12 cellular contexts compared by ENCODE assay signal in genomic region chr6:151059612-151060095, GRCh38.
DNase-seq lines count a peak whose midpoint lies in the region; TF ChIP-seq lines count a peak whose summit lies in the region.
"Had no signal": no experiment of that assay in that cellular context is flagged by ENCODE, and none has a peak within 500 bp of the region (broad histone marks: within the 10 kb centered on the region; RNA-seq: fewer than 3 reads in every experiment).

No MANE protein-coding gene starts in this region.

- H2AFZ ChIP-seq in trophoblast cell (ENCODE audit: insufficient read depth, low read length, poor library complexity), result no peak overlapping the region

- H3K18ac ChIP-seq in trophoblast cell (ENCODE audit: low read length), result no peak overlapping the region

- no peak overlapping the region for H3K23ac ChIP-seq in trophoblast cell (ENCODE audit: low read length)

- H3K4me1 ChIP-seq in trophoblast cell (ENCODE audit: control insufficient read depth in 1 of 2, insufficient read depth in 2 of 2, low read length in 2 of 2), result peaks cover 9 to 11% of the 10 kb centered on the region in 2 experiments
- H3K4me1 ChIP-seq: lower lobe of right lung had no signal

- no peak overlapping the region for H4K12ac ChIP-seq in trophoblast cell (ENCODE audit: low read depth, low read length)

- no peaks in the 10 kb centered on the region for H3K9me3 ChIP-seq in trophoblast cell (ENCODE audit: insufficient read depth, low read depth, low read length)
- H3K9me3 ChIP-seq: lower lobe of right lung had no signal

- no peaks in the 10 kb centered on the region for H3K27me3 ChIP-seq in trophoblast cell (ENCODE audit: insufficient read depth, low read length)

- H4K91ac ChIP-seq in trophoblast cell (ENCODE audit: low read depth, low read length), result no peak overlapping the region

- H3K79me1 ChIP-seq in trophoblast cell (ENCODE audit: low read length), result peaks cover 11% of the 10 kb centered on the region

- no peak overlapping the region for H2BK120ac ChIP-seq in trophoblast cell (ENCODE audit: insufficient read depth, low read length, poor library complexity)

- no peaks in the 10 kb centered on the region for H3K79me2 ChIP-seq in trophoblast cell (ENCODE audit: control insufficient read depth, insufficient read depth, low read length, poor library complexity)

- H2BK12ac ChIP-seq in trophoblast cell (ENCODE audit: low read length), result no peak overlapping the region

- no peak overlapping the region for H3K4ac ChIP-seq in trophoblast cell (ENCODE audit: low read depth, low read length)

- no peak overlapping the region for H2BK5ac ChIP-seq in trophoblast cell (ENCODE audit: low read depth, low read length, poor library complexity)

- H3K9ac ChIP-seq in trophoblast cell (ENCODE audit: low read length), result no peak overlapping the region

- H3K36me3 ChIP-seq in trophoblast cell (ENCODE audit: control insufficient read depth in 1 of 2, insufficient read depth in 2 of 2, low read length in 2 of 2), result peaks cover 3 to 8% of the 10 kb centered on the region in 2 experiments
- H3K36me3 ChIP-seq: lower lobe of right lung had no signal

- H3K4me3 ChIP-seq in fibroblast of villous mesenchyme (ENCODE audit: low read depth, low read length), result no peak overlapping the region
- H3K4me3 ChIP-seq in trophoblast cell (ENCODE audit: low read depth, low read length), result no peak overlapping the region
- H3K4me3 ChIP-seq: lower lobe of right lung had no signal

- peak; percentile 75 for DNase-seq in Daoy (ENCODE audit: low read depth)
- DNase-seq in RPMI7951 (ENCODE audit: low read depth), result peak; percentile 60
- DNase-seq in fibroblast of villous mesenchyme (ENCODE audit: low read depth), result peak; percentile 90
- no peak for DNase-seq in trophoblast cell
- DNase-seq in NCI-H2081 treated with DMSO at 0.1 percent for 48 hours (lab: John Stamatoyannopoulos, UW), result no peak
- no peak for DNase-seq in COR-L47 (lab: John Stamatoyannopoulos, UW)
- DNase-seq in NCI-H2081 (lab: John Stamatoyannopoulos, UW), result no peak
- DNase-seq in activated T-cell treated with anti-CD3 and anti-CD28 coated beads for 4 hours, result no peak
- DNase-seq: activated B cell treated with CpG ODN at 0.5 μM for 24 hours; CD4-positive, alpha-beta memory T cell; KBM-7; lower lobe of right lung had no signal

- no peak overlapping the region for H3K4me2 ChIP-seq in trophoblast cell (ENCODE audit: low read length)

- H4K8ac ChIP-seq in trophoblast cell (ENCODE audit: low read depth, low read length), result no peak overlapping the region

- no peak for TF ChIP-seq CTCF in fibroblast of villous mesenchyme (IDR thresholded peaks at IDR 0.05; ENCODE audit: insufficient read depth, low read depth, low read length)

- no peak overlapping the region for H3K27ac ChIP-seq in trophoblast cell (ENCODE audit: low read depth, low read length)
- H3K27ac ChIP-seq: lower lobe of right lung had no signal

- H2AK5ac ChIP-seq in trophoblast cell (ENCODE audit: low read length), result peak overlapping the region; percentile 9

- no peak overlapping the region for H3K14ac ChIP-seq in trophoblast cell (ENCODE audit: low read length)

- no CpG with 5 or more reads among the region's 12 CpGs for WGBS in trophoblast cell (ENCODE audit: extremely low coverage, insufficient coverage, insufficient read length)

Comparison
In these comparisons a context has a peak if more than half of its experiments do, and no peak if none do; other contexts are left out.
1. DNase-seq: peak in Daoy (single experiment), RPMI7951 (single experiment) and fibroblast of villous mesenchyme (single experiment); none in trophoblast cell (0 of 2), NCI-H2081 treated with DMSO at 0.1 percent for 48 hours (single experiment), COR-L47 (single experiment), NCI-H2081 (0 of 2) and activated T-cell treated with anti-CD3 and anti-CD28 coated beads for 4 hours (single experiment).